ENCODE assay signal across 8 cellular contexts in the genomic region with DNA sequence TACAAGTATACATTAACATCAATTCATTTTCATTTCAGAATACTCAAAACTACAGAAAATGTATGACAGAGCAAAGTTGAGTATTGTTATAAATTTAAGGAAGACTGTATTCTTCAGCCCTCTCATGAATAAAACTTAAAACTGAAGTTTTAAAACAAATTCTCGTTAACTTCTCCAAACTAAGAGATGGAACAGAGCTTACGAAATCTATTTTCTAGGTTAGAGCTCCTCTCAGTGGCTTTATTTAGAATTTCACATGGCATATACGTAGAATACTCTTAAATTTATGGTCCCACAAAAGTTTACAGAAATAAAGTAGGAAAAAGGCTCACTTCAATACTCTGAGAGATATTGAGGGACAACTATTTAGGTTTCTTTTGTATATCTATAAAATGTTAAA.
DNase-seq lines count a peak whose midpoint lies in the region; ATAC-seq, FAIRE-seq and TF ChIP-seq lines count a peak whose summit lies in the region.

No MANE protein-coding gene starts in this region.

- no peak for FAIRE-seq in HTR-8/SVneo (lab: Jason Lieb, UNC)

- peak; percentile 38 for ATAC-seq in GM18519 (IDR thresholded peaks at IDR 0.05; ENCODE audit: low FRiP score, unreplicated experiment)
- ATAC-seq in upper lobe of left lung (ENCODE audit: low FRiP score in 2 of 2): peak in 1 of 2 donors; percentile 45
- ATAC-seq in T-helper 17 cell: no peak

- H3K4me3 ChIP-seq in upper lobe of left lung: no peak overlapping the region

- no peak for TF ChIP-seq EP300 in upper lobe of left lung (IDR thresholded peaks at IDR 0.05)

- H3K27me3 ChIP-seq in upper lobe of left lung: no peaks in the 10 kb centered on the region

- DNase-seq in HTR-8/SVneo (ENCODE audit: insufficient read length, low spot score) (peak; percentile 1), RWPE1 (ENCODE audit: low spot score) (peak; percentile 14), foreskin melanocyte (peak; percentile 16), upper lobe of left lung (no peak), T-helper 17 cell (no peak), cortex of kidney (lab: John Stamatoyannopoulos, UW) (no peak)

- no peaks in the 10 kb centered on the region for H3K4me1 Mint-ChIP-seq in T-helper 17 cell

- TF ChIP-seq CTCF in 22Rv1 (IDR thresholded peaks at IDR 0.05) (peak; percentile 47; the same call in 1 of the 2 replicates), RWPE1 (conservative IDR thresholded peaks at IDR 0.05; ENCODE audit: low read depth) (peak; percentile 53), upper lobe of left lung (IDR thresholded peaks at IDR 0.05) (peak in 4 of 6 experiments; percentile 10 to 46 (median 29))

- H3K4me3 Mint-ChIP-seq in T-helper 17 cell: no peak overlapping the region

- CTCF ChIA-PET in RWPE1 (lab: Yijun Ruan, JAX): interaction anchor here (0.6 to 1.0 kb wide), 8 partner anchors 78 to 1752 kb away, joined by 3 to 6 read pairs (median 3); no protein-coding TSS in a partner anchor

- 12 to 14% methylated on average over 3 of the region's 3 CpGs for WGBS in upper lobe of left lung, 2 donors

- POLR2A ChIA-PET in RWPE1 (lab: Yijun Ruan, JAX; ENCODE audit: low non-redundant PET): no interaction called here

- no peak overlapping the region for H3K27ac Mint-ChIP-seq in T-helper 17 cell

- H3K36me3 ChIP-seq in upper lobe of left lung: no peaks in the 10 kb centered on the region

- H3K27ac ChIP-seq in 22Rv1 (no peak overlapping the region), RWPE1 (no peak overlapping the region), upper lobe of left lung (no peak overlapping the region)

- no peak for TF ChIP-seq POLR2A in upper lobe of left lung (IDR thresholded peaks at IDR 0.05)

- no peaks in the 10 kb centered on the region for H3K36me3 Mint-ChIP-seq in T-helper 17 cell (ENCODE audit: low read depth)

- no peaks in the 10 kb centered on the region for H3K27me3 Mint-ChIP-seq in T-helper 17 cell

- no peaks in the 10 kb centered on the region for H3K4me1 ChIP-seq in upper lobe of left lung

- H3K9me3 ChIP-seq in upper lobe of left lung: no peaks in the 10 kb centered on the region
- H3K9me3 ChIP-seq in T-helper 17 cell (ENCODE audit: control insufficient read depth, low read length, poor library complexity, severe bottlenecking): no peaks in the 10 kb centered on the region

Comparison
In these comparisons a context has a peak if more than half of its experiments do, and no peak if none do; other contexts are left out.
1. DNase-seq: peak in HTR-8/SVneo (single experiment), RWPE1 (single experiment) and foreskin melanocyte (single experiment); none in upper lobe of left lung (0 of 2), T-helper 17 cell (0 of 3) and cortex of kidney (single experiment).
2. Peak in every context shown above with its lines, with median percentiles within 50 percentile points of each other: CTCF ChIP-seq.